Comparison of ENCODE assay signal across 8 cellular contexts in genomic region chr22:37566903-37567798, GRCh38. TPM values are rescaled to one million over a fixed set of nuclear protein-coding genes. Genes with fewer than 3 reads are reported as not detected.
DNase-seq lines count a peak whose midpoint lies in the region; ATAC-seq and TF ChIP-seq lines count a peak whose summit lies in the region.

No MANE protein-coding gene starts in this region.

- H3K27ac Mint-ChIP-seq in effector memory CD8-positive, alpha-beta T cell, result peak overlapping the region in 1 of 2 donors; percentile 49

- no peak overlapping the region for H3K4me3 ChIP-seq in mucosa of descending colon

- no peaks in the 10 kb centered on the region for H3K9me3 ChIP-seq in mucosa of descending colon

- H3K27me3 Mint-ChIP-seq in effector memory CD8-positive, alpha-beta T cell, result peaks cover 19 to 58% of the 10 kb centered on the region in 2 donors

- peak; percentile 93 for TF ChIP-seq CTCF in mucosa of descending colon (IDR thresholded peaks at IDR 0.05)

- ATAC-seq in HG02588 (IDR thresholded peaks at IDR 0.05; ENCODE audit: unreplicated experiment) (peak; percentile 70), mucosa of descending colon (peak; percentile 67)
- ATAC-seq in effector memory CD8-positive, alpha-beta T cell (replicated peaks), result peak; percentile 81

- DNase-seq in ELR (ENCODE audit: low read depth), result peak; percentile 68
- DNase-seq in NK-92 (lab: John Stamatoyannopoulos, UW; ENCODE audit: unreplicated experiment), result peak; percentile 28
- DNase-seq in activated CD8-positive, alpha-beta memory T cell treated with anti-CD3 and anti-CD28 coated beads for 4 hours (ENCODE audit: low read depth in 2 of 2), result peak; percentile 75 to 84
- DNase-seq in effector memory CD8-positive, alpha-beta T cell, result peak; percentile 91 to 93 (median 92)
- DNase-seq in mucosa of descending colon, result peak; percentile 94 to 97 (median 95)
- peak; percentile 74 to 86 for DNase-seq in stimulated activated CD8-positive, alpha-beta memory T cell treated with anti-CD3 and anti-CD28 coated beads, Interleukin-4, amount 100 ng/mL, for 4 hours (ENCODE audit: low read depth in 2 of 2, low spot score in 1 of 2)
- no peak for DNase-seq in amniotic stem cell (lab: John Stamatoyannopoulos, UW)

- intact Hi-C loops in mucosa of descending colon (cut with DNase I, micrococcal nuclease), result no loop called here

- H3K36me3 ChIP-seq in mucosa of descending colon (ENCODE audit: low read depth), result no peaks in the 10 kb centered on the region

- no peaks in the 10 kb centered on the region for H3K9me3 Mint-ChIP-seq in effector memory CD8-positive, alpha-beta T cell

- peak overlapping the region; percentile 71 to 75 for H3K4me3 Mint-ChIP-seq in effector memory CD8-positive, alpha-beta T cell

- peaks cover 15 to 26% of the 10 kb centered on the region in 2 donors for H3K4me1 Mint-ChIP-seq in effector memory CD8-positive, alpha-beta T cell (ENCODE audit: low read depth in 2 of 2)

- H3K4me1 ChIP-seq in mucosa of descending colon (ENCODE audit: low read depth), result peaks cover 85% of the 10 kb centered on the region

- peaks cover 8% of the 10 kb centered on the region for H3K36me3 Mint-ChIP-seq in effector memory CD8-positive, alpha-beta T cell (ENCODE audit: insufficient read depth)

RNA-seq across cellular contexts. Expression of gene CDC42EP1, which starts 6.9 kb away (rescaled TPM):
- 10 to 100 TPM; 31.5 to 52.0 (median 48.2) TPM for total RNA-seq in mucosa of descending colon

RNA-seq across cellular contexts. Expression of gene LGALS2, which starts 12.7 kb away (rescaled TPM):
- total RNA-seq in mucosa of descending colon, result 10 to 100 TPM; 10.7 to 93.5 (median 23.1) TPM

RNA-seq across cellular contexts. Expression of gene GGA1, which starts 41.5 kb away (rescaled TPM):
- 10 to 100 TPM; 70.4 to 79.0 (median 74.3) TPM for total RNA-seq in mucosa of descending colon

RNA-seq across cellular contexts. Expression of gene CARD10, which starts 47.9 kb away (rescaled TPM):
- total RNA-seq in mucosa of descending colon, result 10 to 100 TPM; 43.3 to 74.1 (median 60.5) TPM
